29 cellular contexts compared by ENCODE assay signal in the genomic region with DNA sequence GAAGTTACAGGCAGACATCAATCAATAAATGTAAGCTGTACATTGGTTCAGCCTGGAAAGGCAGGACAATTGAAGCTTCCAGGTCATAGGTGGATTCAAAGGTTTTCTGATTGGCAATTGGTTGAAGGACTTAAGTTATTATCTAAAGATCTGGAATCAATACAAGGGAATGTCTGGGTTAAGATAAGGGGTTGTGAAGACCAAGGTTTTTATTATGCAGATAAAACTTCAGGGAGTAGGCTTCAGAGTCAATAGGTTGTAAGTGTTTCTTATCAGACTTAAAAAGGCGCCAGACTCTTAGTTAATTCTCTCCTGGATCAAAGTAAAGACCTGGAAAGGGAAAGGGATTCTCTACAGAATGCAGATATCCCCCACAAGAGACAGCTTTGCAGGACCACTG.
"Had no signal": no experiment of that assay in that cellular context is flagged by ENCODE, and none has a peak within 500 bp of the region (broad histone marks: within the 10 kb centered on the region; RNA-seq: fewer than 3 reads in every experiment).

No MANE protein-coding gene starts in this region.

- H3K9ac ChIP-seq: neural progenitor cell, parathyroid adenoma had no signal

- H3K27ac Mint-ChIP-seq: natural killer cell; nephron; neural progenitor cell; progenitor cell of endocrine pancreas; stimulated activated memory B cell treated with anti-CD40 and anti-IgM and Interleukin-4, amounts not matched to agents 10 μg/mL and 1 μg/mL and 100 μg/mL, for 72 hours; stimulated activated naive CD8-positive, alpha-beta T cell treated with anti-CD3 and anti-CD28 coated beads, Interleukin-15, Interleukin-2, amounts not matched to agents 100 ng/mL and 50 ng/mL, for 24 hours had no signal

- H3K4me3 Mint-ChIP-seq: natural killer cell; nephron; neural progenitor cell; stimulated activated memory B cell treated with anti-CD40 and anti-IgM and Interleukin-4, amounts not matched to agents 10 μg/mL and 1 μg/mL and 100 μg/mL, for 72 hours; stimulated activated naive CD8-positive, alpha-beta T cell treated with anti-CD3 and anti-CD28 coated beads, Interleukin-15, Interleukin-2, amounts not matched to agents 100 ng/mL and 50 ng/mL, for 24 hours had no signal

- ATAC-seq: natural killer cell; psoas muscle; right cardiac atrium; sciatic nerve; stimulated activated memory B cell treated with anti-CD40 and anti-IgM and Interleukin-4, amounts not matched to agents 10 μg/mL and 1 μg/mL and 100 μg/mL, for 72 hours had no signal

- H3K36me3 Mint-ChIP-seq: natural killer cell; neural progenitor cell; stimulated activated memory B cell treated with anti-CD40 and anti-IgM and Interleukin-4, amounts not matched to agents 10 μg/mL and 1 μg/mL and 100 μg/mL, for 72 hours had no signal

- H3K4me3 ChIP-seq: neural progenitor cell, ovary, psoas muscle, skin epidermis, smooth muscle cell, spleen, stomach, thoracic aorta, thyroid gland, tibial nerve, upper lobe of left lung, vagina had no signal

- DNase-seq: natural killer cell; occipital lobe; ovary; posterior cingulate gyrus; psoas muscle; right cardiac atrium; spleen; stimulated activated CD4-positive, alpha-beta T cell treated with anti-CD3 and anti-CD28 coated beads, Interleukin-12 subunit alpha, Interleukin-12 subunit beta, amount 100 ng/mL, for 4 hours; stimulated activated CD4-positive, alpha-beta T cell treated with anti-CD3 and anti-CD28 coated beads, Interleukin-1b, Interleukin-23, amount 100 ng/mL, for 48 hours; stimulated activated CD4-positive, alpha-beta T cell treated with anti-CD3 and anti-CD28 coated beads, Interleukin-4, amount 100 ng/mL, for 1 hour; stimulated activated CD4-positive, alpha-beta T cell treated with anti-CD3 and anti-CD28 coated beads, Interleukin-4, amount 100 ng/mL, for 4 hours; stimulated activated CD8-positive, alpha-beta memory T cell treated with anti-CD3 and anti-CD28 coated beads, Interleukin-4, amount 100 ng/mL, for 48 hours; stimulated activated naive CD4-positive, alpha-beta T cell treated with Interleukin-2 at 50 U/mL for 16 hours; stomach; thyroid gland; trophoblast cell; upper lobe of left lung had no signal

- H3K4me1 Mint-ChIP-seq: natural killer cell; nephron; neural progenitor cell; stimulated activated memory B cell treated with anti-CD40 and anti-IgM and Interleukin-4, amounts not matched to agents 10 μg/mL and 1 μg/mL and 100 μg/mL, for 72 hours had no signal

- H3K27me3 ChIP-seq: neural progenitor cell, ovary, stomach, thyroid gland, tibial nerve, upper lobe of left lung, vagina had no signal

- H3K27me3 Mint-ChIP-seq: progenitor cell of endocrine pancreas; stimulated activated memory B cell treated with anti-CD40 and anti-IgM and Interleukin-4, amounts not matched to agents 10 μg/mL and 1 μg/mL and 100 μg/mL, for 72 hours had no signal

- H3K4me1 ChIP-seq: neural progenitor cell, parathyroid adenoma, psoas muscle, spleen, stomach, thyroid gland, tibial nerve, upper lobe of left lung, vagina had no signal

- H3K9me3 ChIP-seq: ovary, psoas muscle, spleen, thoracic aorta, thyroid gland, upper lobe of left lung, vagina had no signal

- H3K27ac ChIP-seq: neural progenitor cell, ovary, parathyroid adenoma, psoas muscle, skin epidermis, spleen, stomach, thoracic aorta, thyroid gland, tibial nerve, upper lobe of left lung, vagina had no signal

- H3K36me3 ChIP-seq: neural progenitor cell, ovary, spleen, stomach, thoracic aorta, thyroid gland, tibial nerve, upper lobe of left lung, vagina had no signal

- H3K9me3 Mint-ChIP-seq: natural killer cell; stimulated activated naive CD8-positive, alpha-beta T cell treated with anti-CD3 and anti-CD28 coated beads, Interleukin-15, Interleukin-2, amounts not matched to agents 100 ng/mL and 50 ng/mL, for 24 hours had no signal
